Comparison of ENCODE assay signal across 20 cellular contexts in the genomic region with DNA sequence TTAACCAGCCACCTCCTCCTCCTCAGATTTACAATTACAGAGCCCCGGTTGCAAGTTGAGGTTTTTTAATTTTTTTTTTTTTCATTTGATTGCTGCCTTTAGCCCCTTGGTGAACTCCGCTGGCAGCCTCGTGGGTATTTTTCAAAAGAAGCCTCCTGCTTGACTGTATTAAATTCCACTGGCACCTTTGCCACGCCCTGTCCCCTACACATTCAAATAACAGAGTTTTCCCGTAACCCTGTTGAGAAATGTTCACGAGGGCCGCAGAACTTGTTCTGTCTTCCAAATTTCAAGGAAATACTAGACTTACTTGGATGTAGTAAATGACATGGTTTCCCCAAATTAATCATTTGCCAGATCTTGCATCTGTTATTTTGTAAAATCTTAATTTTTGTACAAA.
DNase-seq lines count a peak whose midpoint lies in the region; ATAC-seq and TF ChIP-seq lines count a peak whose summit lies in the region.
"Had no signal": no experiment of that assay in that cellular context is flagged by ENCODE, and none has a peak within 500 bp of the region (broad histone marks: within the 10 kb centered on the region; RNA-seq: fewer than 3 reads in every experiment).

No MANE protein-coding gene starts in this region.

- no peaks in the 10 kb centered on the region for H3K9me3 Mint-ChIP-seq in activated naive CD8-positive, alpha-beta T cell treated with anti-CD3 and anti-CD28 coated beads, Interleukin-2, amount 50 U/mL, for 24 hours
- H3K9me3 Mint-ChIP-seq in activated naive CD8-positive, alpha-beta T cell treated with anti-CD3 and anti-CD28 coated beads for 36 hours, result no peaks in the 10 kb centered on the region
- H3K9me3 Mint-ChIP-seq in activated T-helper 1 cell treated with anti-CD3 and anti-CD28 coated beads, Interleukin-12 subunit alpha, Interleukin-12 subunit beta, Interleukin-2, Interleukin-4 antibody, amounts not matched to agents 30 ng/mL and 10 ng/mL and 1 ng/mL, durations not matched to agents 14 hours and 24 hours and 36 hours, result no peaks in the 10 kb centered on the region
- H3K9me3 Mint-ChIP-seq in neural crest cell, result peaks cover 2% of the 10 kb centered on the region
- no peaks in the 10 kb centered on the region for H3K9me3 Mint-ChIP-seq in progenitor cell of endocrine pancreas (ENCODE audit: low read depth)
- H3K9me3 Mint-ChIP-seq: naive B cell; T-helper 2 cell treated with Interferon-gamma antibody and Interleukin-4, amounts not matched to agents 5 μg/mL and 100 μg/mL, for 36 hours had no signal

- DNase-seq in activated naive CD8-positive, alpha-beta T cell treated with anti-CD3 and anti-CD28 coated beads, Interleukin-2, amount 50 U/mL, for 24 hours, result no peak
- no peak for DNase-seq in activated naive CD8-positive, alpha-beta T cell treated with anti-CD3 and anti-CD28 coated beads for 36 hours
- no peak for DNase-seq in activated T-helper 1 cell treated with anti-CD3 and anti-CD28 coated beads, Interleukin-12 subunit alpha, Interleukin-12 subunit beta, Interleukin-2, Interleukin-4 antibody, amounts not matched to agents 30 ng/mL and 10 ng/mL and 1 ng/mL, durations not matched to agents 14 hours and 24 hours and 36 hours (ENCODE audit: low spot score)
- DNase-seq in neural crest cell (ENCODE audit: low read depth, low spot score) (no peak), upper lobe of right lung (no peak), progenitor cell of endocrine pancreas (ENCODE audit: low spot score, unreplicated experiment) (no peak), NCI-H146 (lab: John Stamatoyannopoulos, UW) (no peak), RPMI8226 (no peak)
- DNase-seq: activated effector memory CD4-positive, alpha-beta T cell treated with Interleukin-2 at 50 U/mL for 16 hours; cortex of kidney; GF-D8; mesendoderm; MM.1S; naive B cell; NCI-H1436; NCI-H2171; NCI-H524 treated with DMSO at 0.1 percent for 48 hours; right lobe of liver; WERI-Rb-1 had no signal

- TF ChIP-seq CTCF in neural crest cell (conservative IDR thresholded peaks at IDR 0.05) (no peak), upper lobe of right lung (IDR thresholded peaks at IDR 0.05) (no peak), progenitor cell of endocrine pancreas (IDR thresholded peaks at IDR 0.05; ENCODE audit: unreplicated experiment) (no peak)

- no peaks in the 10 kb centered on the region for H3K27me3 ChIP-seq in upper lobe of right lung
- H3K27me3 ChIP-seq: right lobe of liver had no signal

- no peak for ATAC-seq in activated naive CD8-positive, alpha-beta T cell treated with anti-CD3 and anti-CD28 coated beads, Interleukin-2, amount 50 U/mL, for 24 hours
- ATAC-seq in upper lobe of right lung, result peak; percentile 73

- H3K9me3 ChIP-seq in upper lobe of right lung, result no peaks in the 10 kb centered on the region
- H3K9me3 ChIP-seq: right lobe of liver had no signal

- peaks cover 50% of the 10 kb centered on the region for H3K4me1 Mint-ChIP-seq in activated naive CD8-positive, alpha-beta T cell treated with anti-CD3 and anti-CD28 coated beads, Interleukin-2, amount 50 U/mL, for 24 hours
- H3K4me1 Mint-ChIP-seq in activated naive CD8-positive, alpha-beta T cell treated with anti-CD3 and anti-CD28 coated beads for 36 hours, result peaks cover 23% of the 10 kb centered on the region
- peaks cover 78% of the 10 kb centered on the region for H3K4me1 Mint-ChIP-seq in activated T-helper 1 cell treated with anti-CD3 and anti-CD28 coated beads, Interleukin-12 subunit alpha, Interleukin-12 subunit beta, Interleukin-2, Interleukin-4 antibody, amounts not matched to agents 30 ng/mL and 10 ng/mL and 1 ng/mL, durations not matched to agents 14 hours and 24 hours and 36 hours (ENCODE audit: low read depth)
- H3K4me1 Mint-ChIP-seq in neural crest cell (peaks cover 34% of the 10 kb centered on the region), progenitor cell of endocrine pancreas (ENCODE audit: low read depth) (no peaks in the 10 kb centered on the region)

- no peak overlapping the region for H3K4me3 ChIP-seq in upper lobe of right lung
- H3K4me3 ChIP-seq: right lobe of liver had no signal

- no peak overlapping the region for H3K4me3 Mint-ChIP-seq in activated naive CD8-positive, alpha-beta T cell treated with anti-CD3 and anti-CD28 coated beads, Interleukin-2, amount 50 U/mL, for 24 hours
- no peak overlapping the region for H3K4me3 Mint-ChIP-seq in activated naive CD8-positive, alpha-beta T cell treated with anti-CD3 and anti-CD28 coated beads for 36 hours
- H3K4me3 Mint-ChIP-seq in activated T-helper 1 cell treated with anti-CD3 and anti-CD28 coated beads, Interleukin-12 subunit alpha, Interleukin-12 subunit beta, Interleukin-2, Interleukin-4 antibody, amounts not matched to agents 30 ng/mL and 10 ng/mL and 1 ng/mL, durations not matched to agents 14 hours and 24 hours and 36 hours, result no peak overlapping the region
- H3K4me3 Mint-ChIP-seq in neural crest cell, result no peak overlapping the region
- H3K4me3 Mint-ChIP-seq in progenitor cell of endocrine pancreas (ENCODE audit: low read depth), result no peak overlapping the region
- H3K4me3 Mint-ChIP-seq: naive B cell; T-helper 2 cell treated with Interferon-gamma antibody and Interleukin-4, amounts not matched to agents 5 μg/mL and 100 μg/mL, for 36 hours had no signal

- peak overlapping the region; percentile 58 for H3K27ac ChIP-seq in upper lobe of right lung
- H3K27ac ChIP-seq: right lobe of liver, WERI-Rb-1 had no signal

- H3K36me3 Mint-ChIP-seq in activated naive CD8-positive, alpha-beta T cell treated with anti-CD3 and anti-CD28 coated beads, Interleukin-2, amount 50 U/mL, for 24 hours (ENCODE audit: low read depth), result peaks cover 72% of the 10 kb centered on the region
- H3K36me3 Mint-ChIP-seq in activated naive CD8-positive, alpha-beta T cell treated with anti-CD3 and anti-CD28 coated beads for 36 hours, result peaks cover 78% of the 10 kb centered on the region
- peaks cover 77% of the 10 kb centered on the region for H3K36me3 Mint-ChIP-seq in activated T-helper 1 cell treated with anti-CD3 and anti-CD28 coated beads, Interleukin-12 subunit alpha, Interleukin-12 subunit beta, Interleukin-2, Interleukin-4 antibody, amounts not matched to agents 30 ng/mL and 10 ng/mL and 1 ng/mL, durations not matched to agents 14 hours and 24 hours and 36 hours (ENCODE audit: low read depth)
- H3K36me3 Mint-ChIP-seq in neural crest cell (ENCODE audit: low read depth) (peaks cover 24% of the 10 kb centered on the region), progenitor cell of endocrine pancreas (ENCODE audit: insufficient read depth) (peaks cover 24% of the 10 kb centered on the region)

- intact Hi-C loops in activated T-helper 1 cell treated with anti-CD3 and anti-CD28 coated beads, Interleukin-12 subunit alpha, Interleukin-12 subunit beta, Interleukin-2, Interleukin-4 antibody, amounts not matched to agents 30 ng/mL and 10 ng/mL and 1 ng/mL, durations not matched to agents 14 hours and 24 hours and 36 hours (cut with micrococcal nuclease), result no loop called here
- intact Hi-C loops in upper lobe of right lung (cut with DNase I), result no loop called here

- peak overlapping the region; percentile 6 for H3K27ac Mint-ChIP-seq in activated naive CD8-positive, alpha-beta T cell treated with anti-CD3 and anti-CD28 coated beads, Interleukin-2, amount 50 U/mL, for 24 hours
- no peak overlapping the region for H3K27ac Mint-ChIP-seq in activated naive CD8-positive, alpha-beta T cell treated with anti-CD3 and anti-CD28 coated beads for 36 hours
- H3K27ac Mint-ChIP-seq in activated T-helper 1 cell treated with anti-CD3 and anti-CD28 coated beads, Interleukin-12 subunit alpha, Interleukin-12 subunit beta, Interleukin-2, Interleukin-4 antibody, amounts not matched to agents 30 ng/mL and 10 ng/mL and 1 ng/mL, durations not matched to agents 14 hours and 24 hours and 36 hours, result peak overlapping the region; percentile 34
- H3K27ac Mint-ChIP-seq in neural crest cell (ENCODE audit: unreplicated experiment) (peak overlapping the region; percentile 75), progenitor cell of endocrine pancreas (no peak overlapping the region)
- H3K27ac Mint-ChIP-seq: T-helper 2 cell treated with Interferon-gamma antibody and Interleukin-4, amounts not matched to agents 5 μg/mL and 100 μg/mL, for 36 hours had no signal

- H3K36me3 ChIP-seq in upper lobe of right lung, result peaks cover 29% of the 10 kb centered on the region
- H3K36me3 ChIP-seq: WERI-Rb-1 had no signal

- H3K27me3 Mint-ChIP-seq in activated naive CD8-positive, alpha-beta T cell treated with anti-CD3 and anti-CD28 coated beads, Interleukin-2, amount 50 U/mL, for 24 hours, result no peaks in the 10 kb centered on the region
- H3K27me3 Mint-ChIP-seq in activated naive CD8-positive, alpha-beta T cell treated with anti-CD3 and anti-CD28 coated beads for 36 hours, result no peaks in the 10 kb centered on the region
- H3K27me3 Mint-ChIP-seq in activated T-helper 1 cell treated with anti-CD3 and anti-CD28 coated beads, Interleukin-12 subunit alpha, Interleukin-12 subunit beta, Interleukin-2, Interleukin-4 antibody, amounts not matched to agents 30 ng/mL and 10 ng/mL and 1 ng/mL, durations not matched to agents 14 hours and 24 hours and 36 hours (ENCODE audit: insufficient read depth), result no peaks in the 10 kb centered on the region
- H3K27me3 Mint-ChIP-seq in neural crest cell (ENCODE audit: low read depth) (no peaks in the 10 kb centered on the region), progenitor cell of endocrine pancreas (no peaks in the 10 kb centered on the region)
- H3K27me3 Mint-ChIP-seq: naive B cell had no signal

- peaks cover 12% of the 10 kb centered on the region for H3K4me1 ChIP-seq in upper lobe of right lung
- H3K4me1 ChIP-seq: right lobe of liver had no signal

Comparison
In these comparisons a context has a peak if more than half of its experiments do, and no peak if none do; other contexts are left out.
1. H3K27ac Mint-ChIP-seq: peak in activated naive CD8-positive, alpha-beta T cell treated with anti-CD3 and anti-CD28 coated beads, Interleukin-2, amount 50 U/mL, for 24 hours (single experiment), activated T-helper 1 cell treated with anti-CD3 and anti-CD28 coated beads, Interleukin-12 subunit alpha, Interleukin-12 subunit beta, Interleukin-2, Interleukin-4 antibody, amounts not matched to agents 30 ng/mL and 10 ng/mL and 1 ng/mL, durations not matched to agents 14 hours and 24 hours and 36 hours (single experiment) and neural crest cell (single experiment); none in activated naive CD8-positive, alpha-beta T cell treated with anti-CD3 and anti-CD28 coated beads for 36 hours (single experiment) and progenitor cell of endocrine pancreas (single experiment).